Comparison of ENCODE assay signal across 15 cellular contexts in the genomic region with DNA sequence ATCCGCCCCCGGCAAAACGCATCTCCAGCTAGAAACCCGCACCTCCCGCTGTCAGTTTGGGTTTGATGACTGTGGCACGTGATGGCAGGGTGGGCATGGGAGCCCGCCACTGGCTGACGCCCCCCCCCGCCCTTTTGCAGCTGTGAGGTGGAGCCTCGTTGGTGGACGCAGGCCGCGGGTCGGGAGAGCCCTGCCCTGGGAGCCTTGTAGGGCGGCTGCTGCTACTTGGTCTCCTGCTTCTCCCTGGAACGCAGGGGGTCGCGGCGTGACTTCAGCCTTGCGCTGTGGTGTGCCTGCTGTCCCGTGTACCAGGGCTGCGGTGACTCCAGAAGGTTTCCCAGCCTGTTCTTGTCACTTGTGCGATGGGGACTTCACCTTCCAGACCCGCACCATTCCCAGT. TPM values are rescaled to one million over a fixed set of nuclear protein-coding genes. Genes with fewer than 3 reads are reported as not detected.
DNase-seq lines count a peak whose midpoint lies in the region; ATAC-seq, FAIRE-seq and TF ChIP-seq lines count a peak whose summit lies in the region.
"Had no signal": no experiment of that assay in that cellular context is flagged by ENCODE, and none has a peak within 500 bp of the region (broad histone marks: within the 10 kb centered on the region; RNA-seq: fewer than 3 reads in every experiment).

No MANE protein-coding gene starts in this region.

- TF ChIP-seq CTCF in adrenal gland (IDR thresholded peaks at IDR 0.05), result no peak
- TF ChIP-seq CTCF in kidney (IDR thresholded peaks at IDR 0.05; ENCODE audit: borderline replicate concordance, extremely low read depth, insufficient read depth), result no peak
- no peak for TF ChIP-seq CTCF in sigmoid colon (IDR thresholded peaks at IDR 0.05)

- no peak for TF ChIP-seq EP300 in sigmoid colon (IDR thresholded peaks at IDR 0.05)

- intact Hi-C loops in adrenal gland (cut with DNase I) (no loop called here), kidney (cut with DNase I) (no loop called here), sigmoid colon (cut with DNase I) (no loop called here)

- TF ChIP-seq POLR2A in adrenal gland (IDR thresholded peaks at IDR 0.05), result no peak
- no peak for TF ChIP-seq POLR2A in sigmoid colon (IDR thresholded peaks at IDR 0.05)

- no peaks in the 10 kb centered on the region for H3K36me3 ChIP-seq in adrenal gland (replicated peaks in 1 of 2)
- no peaks in the 10 kb centered on the region for H3K36me3 ChIP-seq in kidney (ENCODE audit: control insufficient read depth in 1 of 2, insufficient read depth in 2 of 2, low read length in 2 of 2)
- no peaks in the 10 kb centered on the region for H3K36me3 ChIP-seq in sigmoid colon

- H3K9ac ChIP-seq in kidney (ENCODE audit: low read length in 2 of 2), result no peak overlapping the region

- H3K27me3 ChIP-seq in adrenal gland (no peaks in the 10 kb centered on the region), sigmoid colon (no peaks in the 10 kb centered on the region)

- peaks cover 37 to 50% of the 10 kb centered on the region in 2 donors for H3K4me1 ChIP-seq in adrenal gland (replicated peaks in 1 of 2)
- H3K4me1 ChIP-seq in kidney (ENCODE audit: control insufficient read depth in 1 of 2, insufficient read depth in 1 of 2, low read depth in 1 of 2, low read length in 2 of 2), result peaks cover 0 to 24% of the 10 kb centered on the region in 2 donors
- peaks cover 0 to 75% (median 52%) of the 10 kb centered on the region in 4 donors for H3K4me1 ChIP-seq in sigmoid colon

- no peaks in the 10 kb centered on the region for H3K9me3 ChIP-seq in adrenal gland (replicated peaks in 1 of 3)
- no peaks in the 10 kb centered on the region for H3K9me3 ChIP-seq in kidney (ENCODE audit: control insufficient read depth in 1 of 2, low read length in 2 of 2)
- H3K9me3 ChIP-seq in sigmoid colon, result no peaks in the 10 kb centered on the region

- no peak overlapping the region for H3K4me3 ChIP-seq in adrenal gland
- no peak overlapping the region for H3K4me3 ChIP-seq in kidney (ENCODE audit: low read length in 2 of 2)
- no peak overlapping the region for H3K4me3 ChIP-seq in sigmoid colon

- DNase-seq in COR-L47 (lab: John Stamatoyannopoulos, UW), result peak; percentile 53
- DNase-seq in adrenal gland, result no peak
- no peak for DNase-seq in kidney
- no peak for DNase-seq in sigmoid colon
- no peak for DNase-seq in stimulated activated CD4-positive, alpha-beta T cell treated with anti-CD3 and anti-CD28 coated beads, Interleukin-4, amount 100 ng/mL, for 4 hours
- DNase-seq in NCI-H774 (lab: John Stamatoyannopoulos, UW), result no peak
- DNase-seq in activated effector memory CD4-positive, alpha-beta T cell treated with Interleukin-2 at 50 U/mL for 16 hours, result no peak
- DNase-seq: ACHN; CD4-positive, alpha-beta memory T cell; IMR-90; NCI-H146; NCI-H526 treated with DMSO at 0.1 percent for 48 hours; PC-3 had no signal

- ATAC-seq in HG03460 (IDR thresholded peaks at IDR 0.05; ENCODE audit: unreplicated experiment), result no peak
- ATAC-seq: PC-3 had no signal

- 77 to 88% (median 86%) methylated on average over 7 to 24 of the region's 24 CpGs for WGBS in adrenal gland, 4 donors
- 77 to 87% methylated on average over 24 of the region's 24 CpGs for WGBS in sigmoid colon, 2 donors

- no peak for FAIRE-seq in kidney (lab: Jason Lieb, UNC)
- FAIRE-seq: H1 had no signal

- H3K27ac ChIP-seq in adrenal gland (peak overlapping the region; percentile 33 to 93 (median 68)), kidney (ENCODE audit: low read depth in 2 of 2, low read length in 2 of 2) (peak overlapping the region; percentile 26 to 65), sigmoid colon (peak overlapping the region in 3 of 4 donors; percentile 49 to 74 (median 61))

RNA-seq across cellular contexts. Expression of a gene that starts 28.2 kb away (rescaled TPM):
- 10 to 100 TPM; 57.1 to 99.9 (median 68.2) TPM for total RNA-seq in adrenal gland
- 10 to 100 TPM; 24.4 to 75.9 (median 25.8) TPM for polyA plus RNA-seq in adrenal gland
- total RNA-seq in kidney, result 92.8 TPM
- 9.5 TPM for polyA plus RNA-seq in kidney (ENCODE audit: insufficient read depth, low read depth, low replicate concordance)
- total RNA-seq in sigmoid colon, result 10 to 100 TPM; 30.8 to 76.7 (median 47.3) TPM
- polyA plus RNA-seq in sigmoid colon, result 10 to 100 TPM; 12.0 to 49.5 (median 19.4) TPM

RNA-seq across cellular contexts. Expression of a gene that starts 47.4 kb away (rescaled TPM):
- total RNA-seq in adrenal gland (1 to 10 TPM in 6 of 8 donors, under 1 TPM in 2; 0.06 to 2.6 (median 1.7) TPM), kidney (0.88 TPM), sigmoid colon (under 1 TPM in 3 of 4 donors, not detected in 1; 0.16 to 0.54 (median 0.36) TPM)
- polyA plus RNA-seq in adrenal gland (1 to 10 TPM in 1 of 3 donors, under 1 TPM in 2; 0.72 to 1.2 (median 0.88) TPM), kidney (ENCODE audit: insufficient read depth, low read depth, low replicate concordance) (0.97 TPM), sigmoid colon (1 to 10 TPM; 1.8 to 9.6 (median 5.3) TPM)
